1 cellular context compared by ENCODE assay signal in the genomic region with DNA sequence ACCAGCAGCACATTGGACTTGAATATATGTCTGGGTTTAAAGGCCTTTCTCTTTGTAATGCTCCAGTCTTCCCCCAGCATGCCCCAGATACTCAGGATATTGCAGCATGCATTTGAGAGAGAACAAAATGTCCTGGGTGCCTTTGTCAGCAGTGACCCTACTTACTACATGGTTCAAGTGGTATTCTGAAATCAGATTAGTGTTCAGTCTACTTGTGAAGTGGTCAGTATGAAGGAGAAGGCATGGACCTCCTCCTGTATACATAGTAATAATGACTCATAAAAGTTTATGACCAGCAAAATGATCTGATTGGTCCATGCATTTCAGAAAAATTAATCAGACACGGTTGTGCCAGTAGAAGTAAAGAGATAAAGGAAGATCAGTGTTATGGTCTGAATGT.
TF ChIP-seq lines count a peak whose summit lies in the region.

No MANE protein-coding gene starts in this region.

TF ChIP-seq in K562, 482 proteins besides CTCF, POLR2A, EP300 and RAD21:
- TF ChIP-seq, protein P1, sequence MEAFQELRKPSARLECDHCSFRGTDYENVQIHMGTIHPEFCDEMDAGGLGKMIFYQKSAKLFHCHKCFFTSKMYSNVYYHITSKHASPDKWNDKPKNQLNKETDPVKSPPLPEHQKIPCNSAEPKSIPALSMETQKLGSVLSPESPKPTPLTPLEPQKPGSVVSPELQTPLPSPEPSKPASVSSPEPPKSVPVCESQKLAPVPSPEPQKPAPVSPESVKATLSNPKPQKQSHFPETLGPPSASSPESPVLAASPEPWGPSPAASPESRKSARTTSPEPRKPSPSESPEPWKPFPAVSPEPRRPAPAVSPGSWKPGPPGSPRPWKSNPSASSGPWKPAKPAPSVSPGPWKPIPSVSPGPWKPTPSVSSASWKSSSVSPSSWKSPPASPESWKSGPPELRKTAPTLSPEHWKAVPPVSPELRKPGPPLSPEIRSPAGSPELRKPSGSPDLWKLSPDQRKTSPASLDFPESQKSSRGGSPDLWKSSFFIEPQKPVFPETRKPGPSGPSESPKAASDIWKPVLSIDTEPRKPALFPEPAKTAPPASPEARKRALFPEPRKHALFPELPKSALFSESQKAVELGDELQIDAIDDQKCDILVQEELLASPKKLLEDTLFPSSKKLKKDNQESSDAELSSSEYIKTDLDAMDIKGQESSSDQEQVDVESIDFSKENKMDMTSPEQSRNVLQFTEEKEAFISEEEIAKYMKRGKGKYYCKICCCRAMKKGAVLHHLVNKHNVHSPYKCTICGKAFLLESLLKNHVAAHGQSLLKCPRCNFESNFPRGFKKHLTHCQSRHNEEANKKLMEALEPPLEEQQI (IDR thresholded peaks at IDR 0.05): no peak
- peak; percentile 16 for TF ChIP-seq NFYB (IDR thresholded peaks at IDR 0.05; ENCODE audit: extremely low read depth, insufficient read length)
TF ChIP-seq in K562: peak in this region for 1.
